19 cellular contexts compared by ENCODE assay signal in the genomic region with DNA sequence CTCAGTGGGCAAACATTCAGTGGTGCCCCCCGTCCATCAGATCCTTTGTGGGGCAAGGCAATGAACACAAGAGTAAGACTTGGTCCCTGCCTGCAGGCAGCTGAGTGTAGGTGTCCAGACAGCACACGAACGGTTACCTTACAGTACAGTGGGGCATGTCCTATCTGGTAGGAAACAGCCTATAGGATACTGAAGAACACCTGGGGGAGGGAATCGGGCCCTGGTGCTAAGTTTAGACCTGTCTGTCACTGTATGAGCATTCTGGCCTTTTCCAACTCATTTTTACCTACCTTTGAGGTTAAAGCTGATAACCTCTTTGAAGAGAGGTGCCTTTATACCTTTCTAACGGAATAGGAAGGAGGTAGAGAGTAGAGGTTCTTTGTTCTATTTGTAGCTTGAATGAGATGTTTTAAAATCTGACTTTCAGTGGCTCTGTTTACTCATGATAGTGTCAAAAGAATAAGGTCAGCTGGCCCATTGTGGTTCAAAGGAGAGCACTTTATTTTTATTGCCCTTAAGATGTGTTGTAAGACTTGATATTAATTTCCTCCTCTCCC. TPM values are rescaled to one million over a fixed set of nuclear protein-coding genes. Genes with fewer than 3 reads are reported as not detected.
DNase-seq lines count a peak whose midpoint lies in the region; ATAC-seq, FAIRE-seq and TF ChIP-seq lines count a peak whose summit lies in the region.
"Had no signal": no experiment of that assay in that cellular context is flagged by ENCODE, and none has a peak within 500 bp of the region (broad histone marks: within the 10 kb centered on the region; RNA-seq: fewer than 3 reads in every experiment).

No MANE protein-coding gene starts in this region.

- peaks cover 8% of the 10 kb centered on the region for H3K27me3 Mint-ChIP-seq in activated T-helper 17 cell treated with anti-CD3 and anti-CD28 coated beads, Interleukin-2, amount 50 U/mL, for 72 hours
- H3K27me3 Mint-ChIP-seq: memory B cell had no signal

- WGBS in small intestine, 3 donors: 11 to 54% (median 25%) methylated on average over 5 of the region's 5 CpGs

- H3K36me3 Mint-ChIP-seq in activated T-helper 17 cell treated with anti-CD3 and anti-CD28 coated beads, Interleukin-2, amount 50 U/mL, for 72 hours (ENCODE audit: low read depth): no peaks in the 10 kb centered on the region
- H3K36me3 Mint-ChIP-seq: memory B cell had no signal

- no peaks in the 10 kb centered on the region for H3K27me3 ChIP-seq in left ventricle myocardium inferior (ENCODE audit: low read depth)
- H3K27me3 ChIP-seq in left lung: no peaks in the 10 kb centered on the region
- H3K27me3 ChIP-seq in small intestine (ENCODE audit: control insufficient read depth in 2 of 2, insufficient read depth in 2 of 2, low read length in 2 of 2): no peaks in the 10 kb centered on the region
- no peaks in the 10 kb centered on the region for H3K27me3 ChIP-seq in Karpas-422 (ENCODE audit: low read length)
- H3K27me3 ChIP-seq: gastroesophageal sphincter, Peyer's patch, suprapubic skin had no signal

- TF ChIP-seq CTCF in left ventricle myocardium inferior (IDR thresholded peaks at IDR 0.05; ENCODE audit: borderline replicate concordance) (no peak), left lung (IDR thresholded peaks at IDR 0.05) (no peak)

- peaks cover 44% of the 10 kb centered on the region for H3K4me1 ChIP-seq in left ventricle myocardium inferior
- peaks cover 12 to 34% of the 10 kb centered on the region in 2 donors for H3K4me1 ChIP-seq in left lung
- peaks cover 3% of the 10 kb centered on the region in 2 donors for H3K4me1 ChIP-seq in small intestine (ENCODE audit: control insufficient read depth in 2 of 2, insufficient read depth in 1 of 2, low read depth in 1 of 2, low read length in 1 of 2)
- H3K4me1 ChIP-seq in Karpas-422 (ENCODE audit: low read length): no peaks in the 10 kb centered on the region

- H3K36me3 ChIP-seq in left ventricle myocardium inferior: no peaks in the 10 kb centered on the region
- no peaks in the 10 kb centered on the region for H3K36me3 ChIP-seq in left lung
- H3K36me3 ChIP-seq in small intestine (ENCODE audit: control insufficient read depth in 2 of 2, insufficient read depth in 2 of 2, low read length in 2 of 2): no peaks in the 10 kb centered on the region
- no peaks in the 10 kb centered on the region for H3K36me3 ChIP-seq in Karpas-422 (ENCODE audit: insufficient read depth, low read length)
- H3K36me3 ChIP-seq: gastroesophageal sphincter, Peyer's patch, suprapubic skin had no signal

- no peaks in the 10 kb centered on the region for H4K20me1 ChIP-seq in Karpas-422 (ENCODE audit: insufficient read depth, low read depth, low read length)

- H3K4me2 ChIP-seq in Karpas-422 (ENCODE audit: low read depth, low read length, poor library complexity, severe bottlenecking): no peak overlapping the region

- H3K9ac ChIP-seq in Karpas-422 (ENCODE audit: low read length): no peak overlapping the region

- H2AFZ ChIP-seq in Karpas-422 (ENCODE audit: low read length): no peak overlapping the region

- ATAC-seq in activated T-helper 17 cell treated with anti-CD3 and anti-CD28 coated beads, Interleukin-2, amount 50 U/mL, for 72 hours (replicated peaks): peak; percentile 6
- ATAC-seq in left lung (peak; percentile 70), HG03097 (IDR thresholded peaks at IDR 0.05; ENCODE audit: low FRiP score, unreplicated experiment) (no peak)
- ATAC-seq: gastroesophageal sphincter had no signal

- H3K9me3 ChIP-seq in left ventricle myocardium inferior (replicated peaks) (no peaks in the 10 kb centered on the region), left lung (no peaks in the 10 kb centered on the region), small intestine (ENCODE audit: control insufficient read depth, low read depth) (no peaks in the 10 kb centered on the region), Karpas-422 (ENCODE audit: low read length) (no peaks in the 10 kb centered on the region)
- H3K9me3 ChIP-seq: gastroesophageal sphincter, Peyer's patch, suprapubic skin had no signal

- intact Hi-C loops in left ventricle myocardium inferior (cut with micrococcal nuclease): no loop called here
- intact Hi-C loops in cardiac septum (cut with DNase I): no loop called here
- intact Hi-C loops in left lung (cut with DNase I): no loop called here

- DNase-seq in left ventricle myocardium inferior: no peak
- DNase-seq in cardiac septum (ENCODE audit: low spot score): no peak
- DNase-seq in left lung: no peak
- peak; percentile 81 for DNase-seq in small intestine
- DNase-seq in Karpas-422: no peak
- no peak for DNase-seq in activated CD4-positive, alpha-beta T cell treated with anti-CD3 and anti-CD28 coated beads, Interleukin-2, amount 50 U/mL, for 1 hour
- DNase-seq: amygdala, EL, NCI-H187 treated with DMSO at 0.1 percent for 48 hours, NCI-H526 treated with DMSO at 0.1 percent for 48 hours, Peyer's patch, right cardiac atrium had no signal

- H3K9me3 Mint-ChIP-seq in activated T-helper 17 cell treated with anti-CD3 and anti-CD28 coated beads, Interleukin-2, amount 50 U/mL, for 72 hours: no peaks in the 10 kb centered on the region
- H3K9me3 Mint-ChIP-seq: activated T-helper 2 cell treated with anti-CD3 and anti-CD28 coated beads, Interferon-gamma antibody, Interleukin-2, Interleukin-4, amounts not matched to agents 10 μg/mL and 5 μg/mL and 100 μg/mL, durations not matched to agents 14 hours and 24 hours and 36 hours; memory B cell had no signal

- H3K79me2 ChIP-seq in Karpas-422 (ENCODE audit: low read length): no peaks in the 10 kb centered on the region

- FAIRE-seq in small intestine (lab: Jason Lieb, UNC): no peak
- FAIRE-seq: endothelial cell of umbilical vein had no signal

- H3K4me3 ChIP-seq in left ventricle myocardium inferior (no peak overlapping the region), left lung (no peak overlapping the region), small intestine (ENCODE audit: low read depth in 1 of 2, low read length in 2 of 2) (no peak overlapping the region), Karpas-422 (ENCODE audit: low read length) (no peak overlapping the region)
- H3K4me3 ChIP-seq: gastroesophageal sphincter, suprapubic skin had no signal

- H3K4me1 Mint-ChIP-seq in activated T-helper 17 cell treated with anti-CD3 and anti-CD28 coated beads, Interleukin-2, amount 50 U/mL, for 72 hours: no peaks in the 10 kb centered on the region

- no peak overlapping the region for H3K4me3 Mint-ChIP-seq in activated T-helper 17 cell treated with anti-CD3 and anti-CD28 coated beads, Interleukin-2, amount 50 U/mL, for 72 hours
- H3K4me3 Mint-ChIP-seq: memory B cell had no signal

- no peaks in the 10 kb centered on the region for H3K9me2 ChIP-seq in Karpas-422 (replicated peaks; ENCODE audit: insufficient read depth, low read length)

- no peak overlapping the region for H3K27ac Mint-ChIP-seq in activated T-helper 17 cell treated with anti-CD3 and anti-CD28 coated beads, Interleukin-2, amount 50 U/mL, for 72 hours
- H3K27ac Mint-ChIP-seq: activated T-helper 2 cell treated with anti-CD3 and anti-CD28 coated beads, Interferon-gamma antibody, Interleukin-2, Interleukin-4, amounts not matched to agents 10 μg/mL and 5 μg/mL and 100 μg/mL, durations not matched to agents 14 hours and 24 hours and 36 hours; memory B cell had no signal

- H3K27ac ChIP-seq in left ventricle myocardium inferior (replicated peaks): peak overlapping the region; percentile 50
- H3K27ac ChIP-seq in left lung: no peak overlapping the region
- H3K27ac ChIP-seq in small intestine (ENCODE audit: low read depth in 1 of 2, low read length in 1 of 2): no peak overlapping the region
- no peak overlapping the region for H3K27ac ChIP-seq in Karpas-422 (ENCODE audit: low read length)
- H3K27ac ChIP-seq: gastroesophageal sphincter, suprapubic skin had no signal

RNA-seq across cellular contexts. Expression of a gene that starts 8.9 kb away (rescaled TPM):
- 6.3 TPM for total RNA-seq in left ventricle myocardium inferior
- total RNA-seq in cardiac septum: 4.8 TPM
- under 1 TPM; 0.26 to 0.43 TPM for total RNA-seq in activated T-helper 17 cell treated with anti-CD3 and anti-CD28 coated beads, Interleukin-2, amount 50 U/mL, for 72 hours
- total RNA-seq in left lung: 10 to 100 TPM in 1 of 2 donors, 1 to 10 TPM in 1; 8.8 to 13.1 TPM
- polyA plus RNA-seq in small intestine: 1 to 10 TPM in 1 of 3 donors, under 1 TPM in 2; 0.22 to 7.7 (median 0.81) TPM
- total RNA-seq in Karpas-422 (2014; rRNA removed; shearing (Covaris generic); ENCODE audit: low replicate concordance): 0.04 and 0.19 TPM in 2 replicates
